ENCODE assay signal across 9 cellular contexts in genomic region chr20:15162061-15162740, GRCh38.
DNase-seq lines count a peak whose midpoint lies in the region; ATAC-seq and TF ChIP-seq lines count a peak whose summit lies in the region.
"Had no signal": no experiment of that assay in that cellular context is flagged by ENCODE, and none has a peak within 500 bp of the region (broad histone marks: within the 10 kb centered on the region; RNA-seq: fewer than 3 reads in every experiment).

No MANE protein-coding gene starts in this region.

- H3K36me3 Mint-ChIP-seq in T-cell: no peaks in the 10 kb centered on the region

- POLR2A ChIA-PET in T-cell (lab: Charles Lee): no interaction called here

- H3K9me3 ChIP-seq in ovary (no peaks in the 10 kb centered on the region), vagina (no peaks in the 10 kb centered on the region)

- H3K27ac ChIP-seq in ovary (no peak overlapping the region), vagina (no peak overlapping the region)

- H3K4me1 ChIP-seq in ovary (ENCODE audit: insufficient read depth) (no peaks in the 10 kb centered on the region), vagina (no peaks in the 10 kb centered on the region)

- H3K9me3 Mint-ChIP-seq in T-cell: peaks cover 0 to 13% (median 5%) of the 10 kb centered on the region in 3 donors

- H3K4me3 Mint-ChIP-seq in T-cell: peak overlapping the region; percentile 29 to 60 (median 59)
- H3K4me3 Mint-ChIP-seq: WTC11 had no signal

- intact Hi-C loops in ovary (cut with DNase I): no loop called here
- intact Hi-C loops in vagina (cut with DNase I): no loop called here

- H3K27me3 ChIP-seq in ovary (no peaks in the 10 kb centered on the region), vagina (no peaks in the 10 kb centered on the region)

- TF ChIP-seq POLR2A in ovary (IDR thresholded peaks at IDR 0.05) (no peak), vagina (IDR thresholded peaks at IDR 0.05) (no peak)

- 46 to 60% (median 47%) methylated on average over 7 of the region's 7 CpGs for WGBS in ovary, 3 donors

- CTCF ChIA-PET in T-cell (lab: Charles Lee): no interaction called here

- TF ChIP-seq EP300 in ovary (IDR thresholded peaks at IDR 0.05): no peak

- peak overlapping the region in 1 of 2 donors; percentile 75 for H3K27ac Mint-ChIP-seq in T-cell
- H3K27ac Mint-ChIP-seq: WTC11 had no signal

- no peaks in the 10 kb centered on the region for H3K36me3 ChIP-seq in ovary
- no peaks in the 10 kb centered on the region for H3K36me3 ChIP-seq in vagina

- H3K27me3 Mint-ChIP-seq in T-cell: no peaks in the 10 kb centered on the region

- TF ChIP-seq CTCF in ovary (IDR thresholded peaks at IDR 0.05) (no peak), vagina (IDR thresholded peaks at IDR 0.05) (no peak)

- DNase-seq in T-cell: no peak
- no peak for DNase-seq in ovary
- no peak for DNase-seq in NCI-H1092 (lab: John Stamatoyannopoulos, UW)
- DNase-seq in NCI-H2029 (lab: John Stamatoyannopoulos, UW): no peak
- DNase-seq in vagina (ENCODE audit: extremely low spot score in 2 of 2): no peak
- DNase-seq in NCI-H2171 (lab: John Stamatoyannopoulos, UW): no peak

- H3K4me1 Mint-ChIP-seq in T-cell: peaks cover 6 to 16% (median 12%) of the 10 kb centered on the region in 3 donors

- peak; percentile 72 for ATAC-seq in GM18907 (IDR thresholded peaks at IDR 0.05; ENCODE audit: unreplicated experiment)
- peak; percentile 66 for ATAC-seq in HG02763 (IDR thresholded peaks at IDR 0.05; ENCODE audit: unreplicated experiment)
- no peak for ATAC-seq in T-cell (replicated peaks in 1 of 4)
- ATAC-seq: WTC11 had no signal

- H3K4me3 ChIP-seq in ovary (peak overlapping the region; percentile 34), vagina (peak overlapping the region in 1 of 2 donors; percentile 2)

Comparison
In these comparisons a context has a peak if more than half of its experiments do, and no peak if none do; other contexts are left out.
1. ATAC-seq: peak in GM18907 (single experiment) and HG02763 (single experiment); none in T-cell (0 of 4).